In genomic region chr17:30520436-30520835, GRCh38 we compare ENCODE assay signal across 12 cellular contexts. TPM values are rescaled to one million over a fixed set of nuclear protein-coding genes. Genes with fewer than 3 reads are reported as not detected.
A peak's percentile ranks its signal among the peaks of the same experiment; 100 is the strongest.
DNase-seq lines count a peak whose midpoint lies in the region; ATAC-seq, FAIRE-seq and TF ChIP-seq lines count a peak whose summit lies in the region.
"Had no signal": no experiment of that assay in that cellular context is flagged by ENCODE, and none has a peak within 500 bp of the region (broad histone marks: within the 10 kb centered on the region; RNA-seq: fewer than 3 reads in every experiment).

No MANE protein-coding gene starts in this region.

- no peak for FAIRE-seq in endothelial cell of umbilical vein (lab: Jason Lieb, UNC)

- POLR2A ChIA-PET in endothelial cell of umbilical vein (lab: Charles Lee), result no interaction called here

- peaks cover 4 to 10% of the 10 kb centered on the region in 2 experiments for H3K36me3 ChIP-seq in endothelial cell of umbilical vein (ENCODE audit: control insufficient read depth in 2 of 2, extremely low read depth in 1 of 2, insufficient read depth in 2 of 2, low read length in 2 of 2)

- dilution Hi-C loops in endothelial cell of umbilical vein (cut with MboI; ENCODE audit: extremely low pct_ligation_motif_present, low sequenced_read_pairs), result no loop called here

- no peak overlapping the region for H3K9ac ChIP-seq in endothelial cell of umbilical vein (replicated peaks; ENCODE audit: extremely low read depth, insufficient read depth, low read length)

- H3K27ac ChIP-seq in endothelial cell of umbilical vein (ENCODE audit: insufficient read depth, low read depth, low read length), result peak overlapping the region; percentile 58

- no peak for TF ChIP-seq POLR2A in endothelial cell of umbilical vein (IDR thresholded peaks at IDR 0.05; ENCODE audit: low read depth, low read length)

- TF ChIP-seq CTCF in AG09309 (IDR thresholded peaks at IDR 0.05; ENCODE audit: control insufficient read depth, insufficient read depth, low read depth, low read length, missing control alignments) (no peak), endothelial cell of umbilical vein (IDR thresholded peaks at IDR 0.05; ENCODE audit: extremely low read depth in 1 of 2, insufficient read depth in 1 of 2, low read depth in 1 of 2, low read length in 2 of 2) (no peak), omental fat pad (IDR thresholded peaks at IDR 0.05) (no peak)

- no peaks in the 10 kb centered on the region for H4K20me1 ChIP-seq in endothelial cell of umbilical vein (replicated peaks; ENCODE audit: control insufficient read depth, extremely low read depth, insufficient read depth, low read length)

- no peaks in the 10 kb centered on the region for H3K27me3 ChIP-seq in endothelial cell of umbilical vein (ENCODE audit: control insufficient read depth in 2 of 2, insufficient read depth in 2 of 2, low read length in 2 of 2)
- H3K27me3 ChIP-seq: hepatocyte had no signal

- no TSS peak for BruUV-seq in endothelial cell of umbilical vein (replicated peaks; lab: Mats Ljungman, UMichigan)

- ATAC-seq in omental fat pad (ENCODE audit: low FRiP score), result peak; percentile 70
- ATAC-seq in HG03025 (IDR thresholded peaks at IDR 0.05; ENCODE audit: low FRiP score, unreplicated experiment), result no peak
- no peak for ATAC-seq in GM18907 (IDR thresholded peaks at IDR 0.05; ENCODE audit: unreplicated experiment)

- no peak overlapping the region for H3K4me2 ChIP-seq in endothelial cell of umbilical vein (ENCODE audit: insufficient read depth, low read length)
- H3K4me2 ChIP-seq: hepatocyte had no signal

- no peaks in the 10 kb centered on the region for H3K79me2 ChIP-seq in endothelial cell of umbilical vein (ENCODE audit: control insufficient read depth, insufficient read depth, low read length)

- no peaks in the 10 kb centered on the region for H3K9me3 ChIP-seq in endothelial cell of umbilical vein (replicated peaks; ENCODE audit: control insufficient read depth, insufficient read depth, low read length)
- H3K9me3 ChIP-seq: Caco-2 had no signal

- H3K9me1 ChIP-seq in endothelial cell of umbilical vein (replicated peaks; ENCODE audit: control insufficient read depth, extremely low read depth, insufficient read depth, low read length), result no peaks in the 10 kb centered on the region

- intact Hi-C loops in endothelial cell of umbilical vein (cut with micrococcal nuclease), result no loop called here

- no peak overlapping the region for H2AFZ ChIP-seq in endothelial cell of umbilical vein (ENCODE audit: low read depth, low read length)
- H2AFZ ChIP-seq: hepatocyte had no signal

- peak; percentile 52 for DNase-seq in AG09309 (ENCODE audit: low read depth)
- peak; percentile 38 for DNase-seq in HS-5 (ENCODE audit: low read depth)
- no peak for DNase-seq in endothelial cell of umbilical vein (ENCODE audit: low read depth, low spot score)
- DNase-seq in omental fat pad (ENCODE audit: low spot score), result no peak
- no peak for DNase-seq in MV-4-11 (lab: John Stamatoyannopoulos, UW)
- no peak for DNase-seq in activated effector memory CD4-positive, alpha-beta T cell treated with Interleukin-2 at 50 U/mL for 16 hours
- DNase-seq: Caco-2, cortex of kidney, NCI-H446 treated with DMSO at 0.1 percent for 48 hours had no signal

- CTCF ChIA-PET in endothelial cell of umbilical vein (lab: Charles Lee), result interaction anchor here (0.9 kb wide), 1 partner anchor 180 kb away, joined by 4 read pairs; no protein-coding TSS in a partner anchor

- peaks cover 12% of the 10 kb centered on the region for H3K4me1 ChIP-seq in endothelial cell of umbilical vein (ENCODE audit: control insufficient read depth, extremely low read depth, insufficient read depth, low read length)
- H3K4me1 ChIP-seq: Caco-2 had no signal

- no peak overlapping the region for H3K4me3 ChIP-seq in AG09309 (ENCODE audit: control insufficient read depth, low read depth, low read length)
- H3K4me3 ChIP-seq in endothelial cell of umbilical vein (replicated peaks in 1 of 3; ENCODE audit: insufficient read depth in 1 of 3, low read depth in 1 of 3, low read length in 3 of 3), result no peak overlapping the region
- H3K4me3 ChIP-seq: hepatocyte had no signal

TF ChIP-seq in endothelial cell of umbilical vein, 7 proteins besides CTCF, POLR2A, EP300 and RAD21:
- TF ChIP-seq, protein P1, sequence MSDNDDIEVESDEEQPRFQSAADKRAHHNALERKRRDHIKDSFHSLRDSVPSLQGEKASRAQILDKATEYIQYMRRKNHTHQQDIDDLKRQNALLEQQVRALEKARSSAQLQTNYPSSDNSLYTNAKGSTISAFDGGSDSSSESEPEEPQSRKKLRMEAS (IDR thresholded peaks at IDR 0.05; ENCODE audit: insufficient read depth, insufficient read length), result no peak

RNA-seq across cellular contexts. Expression of gene GOSR1, which starts 43.2 kb away (rescaled TPM):
- 41.0 and 43.8 TPM in 2 replicates for total RNA-seq in endothelial cell of umbilical vein
- polyA plus RNA-seq in endothelial cell of umbilical vein, result 8.5 and 13.8 TPM in 2 replicates
- 13.8 and 15.4 TPM in 2 replicates for polyA plus RNA-seq in endothelial cell of umbilical vein (2011; cell fraction: cytosol; rRNA removed)
- polyA plus RNA-seq in endothelial cell of umbilical vein (2011; cell fraction: nucleus; rRNA removed), result 30.7 and 36.7 TPM in 2 replicates
- polyA plus RNA-seq in endothelial cell of umbilical vein (2012), result 38.0 TPM in 2 replicates
- 21.2 and 35.4 TPM in 2 replicates for polyA minus RNA-seq in endothelial cell of umbilical vein
- polyA minus RNA-seq in endothelial cell of umbilical vein (2011; cell fraction: cytosol; rRNA and poly(A)+ RNA removed), result 15.9 TPM
- 40.7 and 53.0 TPM in 2 replicates for polyA minus RNA-seq in endothelial cell of umbilical vein (2011; cell fraction: nucleus; rRNA and poly(A)+ RNA removed)
- 10 to 100 TPM; 41.6 to 58.7 (median 48.8) TPM for total RNA-seq in omental fat pad

Comparison
In these comparisons a context has a peak if more than half of its experiments do, and no peak if none do; other contexts are left out.
1. DNase-seq: peak in AG09309 (single experiment) and HS-5 (single experiment); none in endothelial cell of umbilical vein (single experiment), omental fat pad (single experiment), MV-4-11 (single experiment) and activated effector memory CD4-positive, alpha-beta T cell treated with Interleukin-2 at 50 U/mL for 16 hours (single experiment).